Comparison of ENCODE assay signal across 2 cellular contexts in genomic region chr20:22550514-22550913, GRCh38. TPM values are rescaled to one million over a fixed set of nuclear protein-coding genes. Genes with fewer than 3 reads are reported as not detected.
"Had no signal": no experiment of that assay in that cellular context is flagged by ENCODE, and none has a peak within 500 bp of the region (broad histone marks: within the 10 kb centered on the region; RNA-seq: fewer than 3 reads in every experiment).

No MANE protein-coding gene starts in this region.

RNA-seq across cellular contexts. Expression of gene FOXA2, which starts 33.9 kb away (rescaled TPM):
- total RNA-seq: IMR-90 had no signal
- polyA plus RNA-seq: IgD-negative memory B cell, IMR-90 had no signal
